In genomic region chr14:102764220-102764671, GRCh38 we compare ENCODE assay signal across 13 cellular contexts. TPM values are rescaled to one million over a fixed set of nuclear protein-coding genes. Genes with fewer than 3 reads are reported as not detected.
DNase-seq lines count a peak whose midpoint lies in the region; ATAC-seq and TF ChIP-seq lines count a peak whose summit lies in the region.
"Had no signal": no experiment of that assay in that cellular context is flagged by ENCODE, and none has a peak within 500 bp of the region (broad histone marks: within the 10 kb centered on the region; RNA-seq: fewer than 3 reads in every experiment).

No MANE protein-coding gene starts in this region.

- DNase-seq in GM12865 (ENCODE audit: low read depth) (peak; percentile 95), T-helper 17 cell (no peak), WTC11 (ENCODE audit: low spot score) (no peak), body of pancreas (no peak), tibial artery (no peak), esophagus squamous epithelium (lab: John Stamatoyannopoulos, UW) (no peak)
- DNase-seq: activated CD4-positive, alpha-beta T cell treated with anti-CD3 and anti-CD28 coated beads, Interleukin-2, amount 10 ng/mL, durations not matched to agents 7 days and 5 days; activated naive CD8-positive, alpha-beta T cell treated with anti-CD3 and anti-CD28 coated beads, Interleukin-2, amount 10 ng/mL, durations not matched to agents 7 days and 5 days; CD4-positive, CD25-positive, alpha-beta regulatory T cell; heart right ventricle; NCI-H1694 treated with DMSO at 0.1 percent for 48 hours had no signal

- H3K4me1 ChIP-seq in body of pancreas (no peaks in the 10 kb centered on the region), tibial artery (no peaks in the 10 kb centered on the region), esophagus squamous epithelium (peaks cover 0 to 7% (median 5%) of the 10 kb centered on the region in 3 donors)

- H3K36me3 Mint-ChIP-seq in T-helper 17 cell (ENCODE audit: low read depth) = no peaks in the 10 kb centered on the region
- no peaks in the 10 kb centered on the region for H3K36me3 Mint-ChIP-seq in WTC11
- H3K36me3 Mint-ChIP-seq: activated naive CD8-positive, alpha-beta T cell treated with anti-CD3 and anti-CD28 coated beads, Interleukin-2, amount 10 ng/mL, durations not matched to agents 7 days and 5 days; CD4-positive, CD25-positive, alpha-beta regulatory T cell had no signal

- H3K9me3 ChIP-seq in T-helper 17 cell (ENCODE audit: control insufficient read depth, low read length, poor library complexity, severe bottlenecking) = no peaks in the 10 kb centered on the region
- no peaks in the 10 kb centered on the region for H3K9me3 ChIP-seq in body of pancreas
- H3K9me3 ChIP-seq in tibial artery = no peaks in the 10 kb centered on the region
- H3K9me3 ChIP-seq in esophagus squamous epithelium = no peaks in the 10 kb centered on the region
- H3K9me3 ChIP-seq: heart right ventricle had no signal

- TF ChIP-seq CTCF in GM12865 (IDR thresholded peaks at IDR 0.05; ENCODE audit: insufficient read depth, low read depth, low read length, missing control alignments) (no peak), WTC11 (IDR thresholded peaks at IDR 0.05) (no peak), body of pancreas (IDR thresholded peaks at IDR 0.05) (no peak), tibial artery (IDR thresholded peaks at IDR 0.05) (no peak), esophagus squamous epithelium (IDR thresholded peaks at IDR 0.05) (no peak)

- H3K36me3 ChIP-seq in body of pancreas (replicated peaks in 1 of 2; ENCODE audit: insufficient read depth in 1 of 2, low read depth in 2 of 2) = no peaks in the 10 kb centered on the region
- no peaks in the 10 kb centered on the region for H3K36me3 ChIP-seq in tibial artery
- H3K36me3 ChIP-seq in esophagus squamous epithelium = no peaks in the 10 kb centered on the region
- H3K36me3 ChIP-seq: heart right ventricle had no signal

- H3K4me3 ChIP-seq in GM12865 (ENCODE audit: low read depth, low read length) (no peak overlapping the region), body of pancreas (no peak overlapping the region), tibial artery (no peak overlapping the region), esophagus squamous epithelium (no peak overlapping the region)
- H3K4me3 ChIP-seq: heart right ventricle had no signal

- H3K27ac ChIP-seq in body of pancreas (no peak overlapping the region), tibial artery (no peak overlapping the region), esophagus squamous epithelium (no peak overlapping the region)
- H3K27ac ChIP-seq: heart right ventricle had no signal

- H3K4me3 Mint-ChIP-seq in T-helper 17 cell = no peak overlapping the region
- H3K4me3 Mint-ChIP-seq in WTC11 = no peak overlapping the region
- H3K4me3 Mint-ChIP-seq: activated CD4-positive, alpha-beta T cell treated with anti-CD3 and anti-CD28 coated beads, Interleukin-2, amount 10 ng/mL, durations not matched to agents 7 days and 5 days; activated naive CD8-positive, alpha-beta T cell treated with anti-CD3 and anti-CD28 coated beads, Interleukin-2, amount 10 ng/mL, durations not matched to agents 7 days and 5 days; CD4-positive, CD25-positive, alpha-beta regulatory T cell had no signal

- H3K27me3 Mint-ChIP-seq in T-helper 17 cell (peaks cover 7% of the 10 kb centered on the region), WTC11 (ENCODE audit: low read depth) (no peaks in the 10 kb centered on the region)
- H3K27me3 Mint-ChIP-seq: activated CD4-positive, alpha-beta T cell treated with anti-CD3 and anti-CD28 coated beads, Interleukin-2, amount 10 ng/mL, durations not matched to agents 7 days and 5 days had no signal

- CTCF ChIA-PET in WTC11 (lab: Charles Lee) = interaction anchor here (1.4 to 1.5 kb wide), 2 partner anchors 9 to 70 kb away, joined by 6 read pairs; no protein-coding TSS in a partner anchor

- intact Hi-C loops in body of pancreas (cut with DNase I) (no loop called here), tibial artery (cut with DNase I; ENCODE audit: low total_unique reads) (no loop called here), esophagus squamous epithelium (cut with DNase I) (no loop called here)

- H3K9me3 Mint-ChIP-seq in WTC11 = no peaks in the 10 kb centered on the region
- H3K9me3 Mint-ChIP-seq: activated CD4-positive, alpha-beta T cell treated with anti-CD3 and anti-CD28 coated beads, Interleukin-2, amount 10 ng/mL, durations not matched to agents 7 days and 5 days; activated naive CD8-positive, alpha-beta T cell treated with anti-CD3 and anti-CD28 coated beads, Interleukin-2, amount 10 ng/mL, durations not matched to agents 7 days and 5 days; CD4-positive, CD25-positive, alpha-beta regulatory T cell had no signal

- H3K4me1 Mint-ChIP-seq in T-helper 17 cell (peaks cover 2% of the 10 kb centered on the region), WTC11 (peaks cover 30% of the 10 kb centered on the region)
- H3K4me1 Mint-ChIP-seq: activated CD4-positive, alpha-beta T cell treated with anti-CD3 and anti-CD28 coated beads, Interleukin-2, amount 10 ng/mL, durations not matched to agents 7 days and 5 days had no signal

- POLR2A ChIA-PET in WTC11 (lab: Charles Lee) = no interaction called here

- H3K27me3 ChIP-seq in body of pancreas (no peaks in the 10 kb centered on the region), tibial artery (peaks cover 0 to 21% of the 10 kb centered on the region in 2 donors), esophagus squamous epithelium (peaks cover 0 to 16% (median 0%) of the 10 kb centered on the region in 4 donors)

- TF ChIP-seq POLR2A in body of pancreas (IDR thresholded peaks at IDR 0.05) (no peak), esophagus squamous epithelium (IDR thresholded peaks at IDR 0.05) (no peak)

- ATAC-seq in GM19372 (IDR thresholded peaks at IDR 0.05; ENCODE audit: low read depth, unreplicated experiment) (peak; percentile 64), HG02798 (IDR thresholded peaks at IDR 0.05; ENCODE audit: poor library complexity, unreplicated experiment) (peak; percentile 62), T-helper 17 cell (peak; percentile 28), WTC11 (no peak), body of pancreas (no peak)
- ATAC-seq: heart right ventricle had no signal

- WGBS in body of pancreas, 2 donors = 71 to 75% methylated on average over 7 to 11 of the region's 11 CpGs
- WGBS in esophagus squamous epithelium, 2 donors = 57 to 69% methylated on average over 6 to 9 of the region's 11 CpGs

- H3K27ac Mint-ChIP-seq in T-helper 17 cell (no peak overlapping the region), WTC11 (no peak overlapping the region)
- H3K27ac Mint-ChIP-seq: activated CD4-positive, alpha-beta T cell treated with anti-CD3 and anti-CD28 coated beads, Interleukin-2, amount 10 ng/mL, durations not matched to agents 7 days and 5 days; activated naive CD8-positive, alpha-beta T cell treated with anti-CD3 and anti-CD28 coated beads, Interleukin-2, amount 10 ng/mL, durations not matched to agents 7 days and 5 days; CD4-positive, CD25-positive, alpha-beta regulatory T cell had no signal

TF ChIP-seq in WTC11, 78 proteins besides CTCF, POLR2A, EP300 and RAD21 (continues in another document):
- TF ChIP-seq ZSCAN18 (CRISPR knock-in tag; IDR thresholded peaks at IDR 0.05) (no peak), HMGA2 (CRISPR knock-in tag; IDR thresholded peaks at IDR 0.05) (no peak), ZNF138 (CRISPR knock-in tag; conservative IDR thresholded peaks at IDR 0.05) (no peak), IRF1 (CRISPR knock-in tag; IDR thresholded peaks at IDR 0.05) (no peak), ATF1 (CRISPR knock-in tag; IDR thresholded peaks at IDR 0.05) (no peak), SOX15 (CRISPR knock-in tag; IDR thresholded peaks at IDR 0.05) (no peak), HMGXB4 (CRISPR knock-in tag; IDR thresholded peaks at IDR 0.05) (no peak)

RNA-seq across cellular contexts. Expression of gene TRAF3, which starts 13.0 kb away (rescaled TPM):
- 10 to 100 TPM; 47.8 to 54.4 TPM for total RNA-seq in T-helper 17 cell
- total RNA-seq in WTC11 (2021) = 8.2 to 11.2 TPM (median 9.6 TPM) in 3 replicates
- total RNA-seq in body of pancreas = 10 to 100 TPM; 10.4 to 22.7 TPM
- total RNA-seq in esophagus squamous epithelium = 10 to 100 TPM; 11.2 to 19.3 (median 13.2) TPM

Comparison
In these comparisons a context has a peak if more than half of its experiments do, and no peak if none do; other contexts are left out.
1. ATAC-seq: peak in GM19372 (single experiment), HG02798 (single experiment) and T-helper 17 cell (single experiment); none in WTC11 (single experiment) and body of pancreas (single experiment).